9 cellular contexts compared by ENCODE assay signal in the genomic region with DNA sequence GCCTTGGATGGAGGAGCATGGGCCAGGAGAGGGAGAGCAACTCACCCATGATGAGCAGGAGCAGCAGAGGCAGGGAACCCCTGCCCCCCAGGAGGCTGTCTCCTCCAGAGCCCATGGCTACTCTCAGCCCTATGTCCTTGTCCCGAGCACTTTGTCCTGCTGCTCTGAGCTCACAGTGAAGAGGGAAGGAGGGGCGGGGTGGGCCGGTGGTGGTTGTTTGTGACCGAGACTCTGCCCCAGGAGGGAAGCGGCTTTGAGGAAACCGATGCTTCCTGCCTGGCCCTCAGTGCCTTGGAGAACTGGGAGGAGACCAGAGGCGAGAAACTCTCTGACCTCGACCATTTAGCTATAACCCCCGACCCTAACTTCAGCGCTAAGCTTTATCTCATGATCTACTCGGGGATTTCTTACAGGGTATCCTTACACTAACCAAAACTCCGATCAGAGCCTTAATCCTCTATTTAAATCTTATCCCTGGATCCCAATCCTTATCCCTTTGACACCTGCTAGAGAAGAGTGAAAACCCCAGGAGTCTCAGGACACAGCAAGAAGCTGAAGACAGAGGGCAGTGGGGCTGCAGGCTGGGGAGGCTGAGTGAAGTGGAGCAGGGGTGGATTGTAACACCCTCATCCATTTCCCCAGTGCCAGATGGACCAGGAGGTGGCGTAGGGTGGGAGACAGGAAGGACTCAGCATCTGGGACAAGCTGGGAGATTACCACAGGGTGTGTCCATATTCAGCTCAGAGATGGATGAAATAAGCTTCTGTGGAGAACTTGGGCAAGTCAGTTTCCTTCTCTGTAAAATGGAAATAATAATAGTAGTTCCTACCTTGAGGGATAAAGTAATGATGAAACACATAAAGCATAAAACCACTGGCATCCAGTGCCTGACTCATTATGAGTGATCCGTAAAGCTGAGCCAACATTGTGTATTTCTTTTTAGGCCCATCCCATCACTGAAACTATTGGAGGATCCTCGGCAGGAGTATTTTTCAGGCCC. TPM values are rescaled to one million over a fixed set of nuclear protein-coding genes. Genes with fewer than 3 reads are reported as not detected.
DNase-seq lines count a peak whose midpoint lies in the region; ATAC-seq and TF ChIP-seq lines count a peak whose summit lies in the region.
"Had no signal": no experiment of that assay in that cellular context is flagged by ENCODE, and none has a peak within 500 bp of the region (broad histone marks: within the 10 kb centered on the region; RNA-seq: fewer than 3 reads in every experiment).

Gene ROBO4, minus strand, starts transcription at position 185 of the 1,000 bp plus-strand sequence. Its CDS starts 70 bp downstream, at position 115.

- H3K4me3 Mint-ChIP-seq in nephron progenitor cell: no peak within 1 kb of the TSS
- H3K4me3 Mint-ChIP-seq: activated T-cell treated with anti-CD3 and anti-CD28 coated beads, Interleukin-2, amount 50 U/mL, for 24 hours had no signal

- H3K36me3 ChIP-seq in RWPE2 (ENCODE audit: low read depth) (no peaks in the 10 kb centered on the region), fibroblast of lung (ENCODE audit: control insufficient read depth, insufficient read depth, low read length) (no peaks in the 10 kb centered on the region)

- DNase-seq in AG10803 (ENCODE audit: low read depth) (peak; percentile 91), RWPE2 (ENCODE audit: low spot score) (no peak), fibroblast of lung (ENCODE audit: low read depth in 2 of 2) (peak; percentile 92 to 94), omental fat pad (ENCODE audit: low spot score) (no peak), NCI-H2107 (lab: John Stamatoyannopoulos, UW) (no peak), nephron progenitor cell (no peak), occipital lobe (lab: John Stamatoyannopoulos, UW) (no peak)
- DNase-seq: activated T-cell treated with anti-CD3 and anti-CD28 coated beads, Interleukin-2, amount 50 U/mL, for 24 hours had no signal

- H3K9ac ChIP-seq in fibroblast of lung (ENCODE audit: insufficient read depth, low read length): peak within 1 kb of the TSS; percentile 43

- peak within 1 kb of the TSS; percentile 58 for H3K4me2 ChIP-seq in fibroblast of lung (ENCODE audit: extremely low read depth, insufficient read depth, low read length)

- TF ChIP-seq CTCF in AG10803 (conservative IDR thresholded peaks at IDR 0.05; ENCODE audit: low read length) (peak; percentile 21), RWPE2 (IDR thresholded peaks at IDR 0.05; ENCODE audit: poor library complexity, severe bottlenecking) (peak; percentile 38), fibroblast of lung (conservative IDR thresholded peaks at IDR 0.05 in 1 of 2, IDR thresholded peaks at IDR 0.05 in 1 of 2; ENCODE audit: low read depth in 1 of 2, low read length in 2 of 2) (peak in 1 of 2 donors; percentile 18), omental fat pad (IDR thresholded peaks at IDR 0.05) (no peak), nephron progenitor cell (IDR thresholded peaks at IDR 0.05) (no peak)

- H4K20me1 ChIP-seq in fibroblast of lung (ENCODE audit: control insufficient read depth, extremely low read depth, insufficient read depth, low read length): no peaks in the 10 kb centered on the region

- no peaks in the 10 kb centered on the region for H3K36me3 Mint-ChIP-seq in nephron progenitor cell (ENCODE audit: low read depth)

- peak within 1 kb of the TSS; percentile 99 for H3K27ac ChIP-seq in RWPE2 (ENCODE audit: poor library complexity, severe bottlenecking)
- H3K27ac ChIP-seq in fibroblast of lung (ENCODE audit: insufficient read depth, low read length): peak within 1 kb of the TSS; percentile 96

- H3K27me3 ChIP-seq in RWPE2 (ENCODE audit: insufficient read depth, poor library complexity, severe bottlenecking) (no peaks in the 10 kb centered on the region), fibroblast of lung (ENCODE audit: control insufficient read depth, insufficient read depth, low read length) (no peaks in the 10 kb centered on the region)

- no peak within 1 kb of the TSS for H3K27ac Mint-ChIP-seq in nephron progenitor cell
- H3K27ac Mint-ChIP-seq: activated T-cell treated with anti-CD3 and anti-CD28 coated beads, Interleukin-2, amount 50 U/mL, for 24 hours had no signal

- peaks cover 34% of the 10 kb centered on the region for H3K4me1 Mint-ChIP-seq in nephron progenitor cell

- no peaks in the 10 kb centered on the region for H3K79me2 ChIP-seq in fibroblast of lung (ENCODE audit: control insufficient read depth, insufficient read depth, low read length)

- H3K27me3 Mint-ChIP-seq in nephron progenitor cell (ENCODE audit: low read depth, poor library complexity): peaks cover 43% of the 10 kb centered on the region

- H2AFZ ChIP-seq in fibroblast of lung (ENCODE audit: low read length): peak within 1 kb of the TSS; percentile 73

- H3K9me3 ChIP-seq in RWPE2 (ENCODE audit: severe bottlenecking) (no peaks in the 10 kb centered on the region), fibroblast of lung (ENCODE audit: control insufficient read depth, insufficient read depth, low read depth, low read length) (no peaks in the 10 kb centered on the region)

- H3K4me1 ChIP-seq in RWPE2 (ENCODE audit: insufficient read depth, poor library complexity, severe bottlenecking) (peaks cover 57% of the 10 kb centered on the region), fibroblast of lung (ENCODE audit: control insufficient read depth, extremely low read depth, insufficient read depth, low read length) (peaks cover 42% of the 10 kb centered on the region)

- ATAC-seq in RWPE2 (ENCODE audit: low read depth) (peak; percentile 77), omental fat pad (ENCODE audit: low FRiP score) (peak; percentile 62), GM21447 (IDR thresholded peaks at IDR 0.05; ENCODE audit: unreplicated experiment) (no peak)

- H3K4me3 ChIP-seq in AG10803 (ENCODE audit: low read length) (no peak within 1 kb of the TSS), RWPE2 (ENCODE audit: severe bottlenecking) (no peak within 1 kb of the TSS), fibroblast of lung (replicated peaks in 1 of 4; ENCODE audit: control extremely low read depth in 1 of 4, insufficient read depth in 1 of 4, low read depth in 3 of 4, low read length in 4 of 4) (no peak within 1 kb of the TSS)

- no peaks in the 10 kb centered on the region for H3K9me3 Mint-ChIP-seq in nephron progenitor cell
- H3K9me3 Mint-ChIP-seq: activated T-cell treated with anti-CD3 and anti-CD28 coated beads, Interleukin-2, amount 50 U/mL, for 24 hours had no signal

RNA-seq across cellular contexts. Expression of gene ROBO4, which starts in this region (rescaled TPM):
- total RNA-seq in fibroblast of lung (0.26 and 0.66 TPM in 2 replicates), omental fat pad (100 to 1,000 TPM in 1 of 4 donors, 10 to 100 TPM in 3; 31.7 to 152 (median 75.2) TPM), occipital lobe (3.6 TPM)
- polyA plus RNA-seq in fibroblast of lung: 0.45 and 0.63 TPM in 2 replicates
- polyA plus RNA-seq in fibroblast of lung (2012): 1.8 and 3.1 TPM in 2 replicates
- 3.3 and 4.5 TPM in 2 replicates for polyA minus RNA-seq in fibroblast of lung (ENCODE audit: low replicate concordance)

Comparison
In these comparisons a context has a peak if more than half of its experiments do, and no peak if none do; other contexts are left out.
1. DNase-seq: peak in AG10803 (single experiment) and fibroblast of lung (2 of 2); none in RWPE2 (single experiment), omental fat pad (single experiment), NCI-H2107 (single experiment), nephron progenitor cell (single experiment) and occipital lobe (single experiment).
2. CTCF ChIP-seq: peak in AG10803 (single experiment) and RWPE2 (single experiment); none in omental fat pad (0 of 3) and nephron progenitor cell (single experiment).